18 cellular contexts compared by ENCODE assay signal in the genomic region with DNA sequence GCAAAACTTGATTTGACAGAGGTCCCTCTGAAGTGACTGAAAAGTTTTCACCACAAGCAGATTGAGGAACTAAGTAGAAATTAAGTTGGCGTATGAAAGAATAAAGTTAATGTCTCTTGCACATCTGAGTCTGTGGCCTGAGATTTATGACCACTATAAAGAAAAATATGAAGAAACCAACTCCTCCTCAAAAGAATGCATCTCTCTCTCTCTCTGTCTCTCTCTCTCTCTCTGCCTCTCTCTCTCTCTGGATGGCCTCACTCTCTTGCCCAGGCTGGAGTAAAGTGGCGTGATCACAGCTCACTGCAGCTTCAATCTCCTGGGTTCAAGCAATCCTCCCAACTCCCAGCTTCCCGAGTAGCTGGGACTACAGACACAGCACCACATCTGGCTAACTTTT. TPM values are rescaled to one million over a fixed set of nuclear protein-coding genes. Genes with fewer than 3 reads are reported as not detected.
A peak's percentile ranks its signal among the peaks of the same experiment; 100 is the strongest.
DNase-seq lines count a peak whose midpoint lies in the region; ATAC-seq, FAIRE-seq and TF ChIP-seq lines count a peak whose summit lies in the region.
"Had no signal": no experiment of that assay in that cellular context is flagged by ENCODE, and none has a peak within 500 bp of the region (broad histone marks: within the 10 kb centered on the region; RNA-seq: fewer than 3 reads in every experiment).

No MANE protein-coding gene starts in this region.

- 59% methylated on average over 3 of the region's 3 CpGs for WGBS in K562 (ENCODE audit: insufficient coverage, low coverage, missing lambda C conversion rate)
- WGBS in neuronal stem cell (ENCODE audit: extremely low coverage in 2 of 2, insufficient read length in 2 of 2, insufficient replicate concordance in 1 of 2), 2 donors = no CpG with 5 or more reads among the region's 3 CpGs

- H4K8ac ChIP-seq in neuronal stem cell (ENCODE audit: low read depth, low read length) = no peak overlapping the region

- H4K20me1 ChIP-seq in Loucy (ENCODE audit: insufficient read depth, low read length, poor library complexity, severe bottlenecking) = no peaks in the 10 kb centered on the region
- no peaks in the 10 kb centered on the region for H4K20me1 ChIP-seq in K562 (replicated peaks; ENCODE audit: control insufficient read depth, insufficient read depth, low read length)
- H4K20me1 ChIP-seq: BLaER1 treated with 17β-estradiol and CSF1 and Interleukin-3, amounts not matched to agents 10 nM and 100 nM had no signal

- no peak overlapping the region for H2BK120ac ChIP-seq in neuronal stem cell (ENCODE audit: low read depth, low read length)

- H3K4me2 ChIP-seq in Loucy (ENCODE audit: low read depth, low read length, poor library complexity, severe bottlenecking) = peak overlapping the region; percentile 17
- no peak overlapping the region for H3K4me2 ChIP-seq in K562 (ENCODE audit: insufficient read depth, low read length)
- no peak overlapping the region for H3K4me2 ChIP-seq in neuronal stem cell (ENCODE audit: insufficient read depth, low read length, poor library complexity, severe bottlenecking)
- H3K4me2 ChIP-seq: BLaER1 treated with 17β-estradiol and CSF1 and Interleukin-3, amounts not matched to agents 10 nM and 100 nM had no signal

- no peaks in the 10 kb centered on the region for H3K79me1 ChIP-seq in neuronal stem cell (ENCODE audit: low read depth, low read length)

- in situ Hi-C loops in K562 (cut with MboI) = loop anchor here (5.0 kb wide), 4 partner anchors 37 to 503 kb away; no protein-coding TSS in a partner anchor

- H3K9ac ChIP-seq in Loucy (ENCODE audit: low read depth, low read length, poor library complexity, severe bottlenecking) (no peak overlapping the region), K562 (ENCODE audit: insufficient read depth in 1 of 2, low read depth in 2 of 2, low read length in 2 of 2) (peak overlapping the region in 1 of 2 experiments; percentile 11; a peak in 1 of 4 replicates), neuronal stem cell (ENCODE audit: low read depth, low read length, poor library complexity) (no peak overlapping the region)
- H3K9ac ChIP-seq: BLaER1 treated with 17β-estradiol and CSF1 and Interleukin-3, amounts not matched to agents 10 nM and 100 nM had no signal

- peaks cover 1 to 9% of the 10 kb centered on the region in 2 donors for H3K27me3 Mint-ChIP-seq in CD8-positive, alpha-beta memory T cell
- no peaks in the 10 kb centered on the region for H3K27me3 Mint-ChIP-seq in nephron (ENCODE audit: low read depth)
- H3K27me3 Mint-ChIP-seq in activated T-helper 1 cell treated with anti-CD3 and anti-CD28 coated beads, Interleukin-12 subunit alpha, Interleukin-12 subunit beta, Interleukin-2, Interleukin-4 antibody, amounts not matched to agents 30 ng/mL and 10 ng/mL and 1 ng/mL, durations not matched to agents 14 hours and 24 hours and 36 hours (ENCODE audit: insufficient read depth) = peaks cover 8% of the 10 kb centered on the region

- no peak overlapping the region for H2BK15ac ChIP-seq in neuronal stem cell (ENCODE audit: low read length)

- POLR2A ChIA-PET in CD8-positive, alpha-beta memory T cell (lab: Charles Lee) = no interaction called here
- POLR2A ChIA-PET in K562 (lab: Yijun Ruan, JAX) = interaction anchor here (0.6 to 1.7 kb wide), 6 partner anchors 20 to 412 kb away, joined by 3 to 5 read pairs (median 4); a partner anchor contains a TSS

- no peaks in the 10 kb centered on the region for H3K36me3 Mint-ChIP-seq in CD8-positive, alpha-beta memory T cell
- no peaks in the 10 kb centered on the region for H3K36me3 Mint-ChIP-seq in nephron (ENCODE audit: low read depth)
- no peaks in the 10 kb centered on the region for H3K36me3 Mint-ChIP-seq in activated T-helper 1 cell treated with anti-CD3 and anti-CD28 coated beads, Interleukin-12 subunit alpha, Interleukin-12 subunit beta, Interleukin-2, Interleukin-4 antibody, amounts not matched to agents 30 ng/mL and 10 ng/mL and 1 ng/mL, durations not matched to agents 14 hours and 24 hours and 36 hours (ENCODE audit: low read depth)
- H3K36me3 Mint-ChIP-seq: CD8-positive, alpha-beta T cell had no signal

- no peak for TF ChIP-seq POLR2A in K562 (conservative IDR thresholded peaks at IDR 0.05)

- H3K27ac Mint-ChIP-seq in CD8-positive, alpha-beta memory T cell = no peak overlapping the region
- peak overlapping the region; percentile 65 to 86 (median 70) for H3K27ac Mint-ChIP-seq in nephron
- H3K27ac Mint-ChIP-seq in activated T-helper 1 cell treated with anti-CD3 and anti-CD28 coated beads, Interleukin-12 subunit alpha, Interleukin-12 subunit beta, Interleukin-2, Interleukin-4 antibody, amounts not matched to agents 30 ng/mL and 10 ng/mL and 1 ng/mL, durations not matched to agents 14 hours and 24 hours and 36 hours = no peak overlapping the region
- H3K27ac Mint-ChIP-seq: CD8-positive, alpha-beta T cell had no signal

- no peak overlapping the region for H2AK5ac ChIP-seq in neuronal stem cell (ENCODE audit: low read depth, low read length)

- H4K91ac ChIP-seq in neuronal stem cell (ENCODE audit: low read depth, low read length, poor library complexity) = no peak overlapping the region

- no peak for TF ChIP-seq RAD21 in K562 (CRISPR knock-in tag; conservative IDR thresholded peaks at IDR 0.05 in 1 of 2, IDR thresholded peaks at IDR 0.05 in 1 of 2)

- CTCF ChIA-PET in CD8-positive, alpha-beta memory T cell (lab: Charles Lee) = no interaction called here
- CTCF ChIA-PET in K562 (lab: Yijun Ruan, JAX; ENCODE audit: low intra/inter-chr PET ratio) = no interaction called here

- no peak overlapping the region for H3K23ac ChIP-seq in neuronal stem cell (ENCODE audit: low read depth, low read length, poor library complexity)

- TF ChIP-seq CTCF in Loucy (conservative IDR thresholded peaks at IDR 0.05; ENCODE audit: low read length) (no peak), K562 (IDR thresholded peaks at IDR 0.05 in 2 of 3, conservative IDR thresholded peaks at IDR 0.05 in 1 of 3; ENCODE audit: insufficient read depth in 2 of 3, low read depth in 1 of 3, low read length in 3 of 3) (no peak), nephron (IDR thresholded peaks at IDR 0.05; ENCODE audit: unreplicated experiment in 3 of 3) (no peak)

- no peaks in the 10 kb centered on the region for H3K27me3 ChIP-seq in CD8-positive, alpha-beta memory T cell (ENCODE audit: insufficient read depth, low read length, poor library complexity, severe bottlenecking)
- H3K27me3 ChIP-seq in Loucy (ENCODE audit: insufficient read depth, low read length, poor library complexity, severe bottlenecking) = no peaks in the 10 kb centered on the region
- H3K27me3 ChIP-seq in K562 (ENCODE audit: control insufficient read depth in 2 of 2, insufficient read depth in 2 of 2, low read length in 2 of 2) = no peaks in the 10 kb centered on the region
- peaks cover 0 to 38% (median 8%) of the 10 kb centered on the region in 3 experiments for H3K27me3 ChIP-seq in neuronal stem cell (ENCODE audit: control insufficient read depth in 3 of 3, insufficient read depth in 3 of 3, low read depth in 1 of 3, low read length in 3 of 3)
- H3K27me3 ChIP-seq: BLaER1 treated with 17β-estradiol and CSF1 and Interleukin-3, amounts not matched to agents 10 nM and 100 nM; SJCRH30 had no signal

- H2AFZ ChIP-seq in Loucy (ENCODE audit: low read length) (peak overlapping the region; percentile 46; the same call in 1 of the 2 replicates), K562 (ENCODE audit: low read depth, low read length) (peak overlapping the region; percentile 21), neuronal stem cell (ENCODE audit: low read length) (no peak overlapping the region)

- H3K14ac ChIP-seq in neuronal stem cell (ENCODE audit: low read length) = no peak overlapping the region

- no peak for TF ChIP-seq EP300 in K562 (IDR thresholded peaks at IDR 0.05; ENCODE audit: low read length)

- H3F3A ChIP-seq in Loucy (ENCODE audit: low read depth) = no peaks in the 10 kb centered on the region

- no peaks in the 10 kb centered on the region for H3K9me3 Mint-ChIP-seq in CD8-positive, alpha-beta memory T cell
- H3K9me3 Mint-ChIP-seq in nephron = no peaks in the 10 kb centered on the region
- no peaks in the 10 kb centered on the region for H3K9me3 Mint-ChIP-seq in activated T-helper 1 cell treated with anti-CD3 and anti-CD28 coated beads, Interleukin-12 subunit alpha, Interleukin-12 subunit beta, Interleukin-2, Interleukin-4 antibody, amounts not matched to agents 30 ng/mL and 10 ng/mL and 1 ng/mL, durations not matched to agents 14 hours and 24 hours and 36 hours
- H3K9me3 Mint-ChIP-seq: CD8-positive, alpha-beta T cell had no signal

- peak overlapping the region; percentile 16 for H3K27ac ChIP-seq in CD8-positive, alpha-beta memory T cell (ENCODE audit: low read depth, low read length)
- H3K27ac ChIP-seq in K562 (ENCODE audit: extremely low read depth, low read depth, low read length) = no peak overlapping the region
- H3K27ac ChIP-seq in neuronal stem cell (replicated peaks; ENCODE audit: low read length) = no peak overlapping the region
- H3K27ac ChIP-seq: BLaER1 treated with 17β-estradiol and CSF1 and Interleukin-3, amounts not matched to agents 10 nM and 100 nM; SJCRH30 had no signal

- no peaks in the 10 kb centered on the region for H3K4me1 ChIP-seq in CD8-positive, alpha-beta memory T cell (ENCODE audit: insufficient read depth, low read length)
- peaks cover 32% of the 10 kb centered on the region for H3K4me1 ChIP-seq in Loucy (ENCODE audit: insufficient read depth, low read length, poor library complexity, severe bottlenecking)
- peaks cover 21 to 43% of the 10 kb centered on the region in 2 experiments for H3K4me1 ChIP-seq in K562 (replicated peaks in 1 of 2; ENCODE audit: control insufficient read depth in 2 of 2, insufficient read depth in 2 of 2, low read length in 2 of 2)
- H3K4me1 ChIP-seq in neuronal stem cell (ENCODE audit: control insufficient read depth in 2 of 2, insufficient read depth in 1 of 2, low read depth in 1 of 2, low read length in 2 of 2) = no peaks in the 10 kb centered on the region
- H3K4me1 ChIP-seq: BLaER1 treated with 17β-estradiol and CSF1 and Interleukin-3, amounts not matched to agents 10 nM and 100 nM had no signal

- no peak overlapping the region for H3K4ac ChIP-seq in neuronal stem cell (ENCODE audit: low read length)

- peaks cover 0 to 3% (median 0%) of the 10 kb centered on the region in 3 donors for H3K4me1 Mint-ChIP-seq in CD8-positive, alpha-beta memory T cell
- H3K4me1 Mint-ChIP-seq in nephron = peaks cover 54% of the 10 kb centered on the region
- peaks cover 6% of the 10 kb centered on the region for H3K4me1 Mint-ChIP-seq in activated T-helper 1 cell treated with anti-CD3 and anti-CD28 coated beads, Interleukin-12 subunit alpha, Interleukin-12 subunit beta, Interleukin-2, Interleukin-4 antibody, amounts not matched to agents 30 ng/mL and 10 ng/mL and 1 ng/mL, durations not matched to agents 14 hours and 24 hours and 36 hours (ENCODE audit: low read depth)

- no peak overlapping the region for H3K4me3 Mint-ChIP-seq in CD8-positive, alpha-beta memory T cell
- no peak overlapping the region for H3K4me3 Mint-ChIP-seq in nephron
- H3K4me3 Mint-ChIP-seq in activated T-helper 1 cell treated with anti-CD3 and anti-CD28 coated beads, Interleukin-12 subunit alpha, Interleukin-12 subunit beta, Interleukin-2, Interleukin-4 antibody, amounts not matched to agents 30 ng/mL and 10 ng/mL and 1 ng/mL, durations not matched to agents 14 hours and 24 hours and 36 hours = no peak overlapping the region
- H3K4me3 Mint-ChIP-seq: CD8-positive, alpha-beta T cell had no signal

- no peaks in the 10 kb centered on the region for H3K79me2 ChIP-seq in Loucy (ENCODE audit: insufficient read depth, low read length)
- no peaks in the 10 kb centered on the region for H3K79me2 ChIP-seq in K562 (ENCODE audit: control insufficient read depth, insufficient read depth, low read length)

- no peak for FAIRE-seq in K562 (lab: Jason Lieb, UNC)
- FAIRE-seq: GM12892, GM18507, HTR-8/SVneo had no signal

- no peak for DNase-seq in CD8-positive, alpha-beta memory T cell
- DNase-seq in K562 (ENCODE audit: extremely low read depth in 1 of 4, low spot score in 3 of 4) (no peak), neuronal stem cell (ENCODE audit: low spot score) (no peak)
- DNase-seq in activated T-helper 1 cell treated with anti-CD3 and anti-CD28 coated beads, Interleukin-12 subunit alpha, Interleukin-12 subunit beta, Interleukin-2, Interleukin-4 antibody, amounts not matched to agents 30 ng/mL and 10 ng/mL and 1 ng/mL, durations not matched to agents 14 hours and 24 hours and 36 hours (ENCODE audit: low spot score) = no peak
- DNase-seq: CD8-positive, alpha-beta T cell; H7; IMR-90; Kasumi-1; MM.1S had no signal

- no peak overlapping the region for H3K18ac ChIP-seq in neuronal stem cell (ENCODE audit: low read length)

- no peak overlapping the region for H2BK5ac ChIP-seq in neuronal stem cell (ENCODE audit: low read length)

- H3K36me3 ChIP-seq in CD8-positive, alpha-beta memory T cell (ENCODE audit: insufficient read depth, low read length) = no peaks in the 10 kb centered on the region
- H3K36me3 ChIP-seq in Loucy (ENCODE audit: insufficient read depth, low read length) (no peaks in the 10 kb centered on the region), K562 (ENCODE audit: control insufficient read depth, insufficient read depth, low read length) (no peaks in the 10 kb centered on the region), neuronal stem cell (replicated peaks in 1 of 2; ENCODE audit: control insufficient read depth in 2 of 2, insufficient read depth in 2 of 2, low read length in 2 of 2) (no peaks in the 10 kb centered on the region)
- H3K36me3 ChIP-seq: BLaER1 treated with 17β-estradiol and CSF1 and Interleukin-3, amounts not matched to agents 10 nM and 100 nM; SJCRH30 had no signal

- intact Hi-C loops in K562 (cut with micrococcal nuclease) = loop anchor here (5.0 to 10.0 kb wide), 4 partner anchors 263 to 630 kb away; a partner anchor contains a TSS
- intact Hi-C loops in activated T-helper 1 cell treated with anti-CD3 and anti-CD28 coated beads, Interleukin-12 subunit alpha, Interleukin-12 subunit beta, Interleukin-2, Interleukin-4 antibody, amounts not matched to agents 30 ng/mL and 10 ng/mL and 1 ng/mL, durations not matched to agents 14 hours and 24 hours and 36 hours (cut with micrococcal nuclease) = loop anchor here (5.0 kb wide), 3 partner anchors 308 to 1053 kb away; a partner anchor contains a TSS

- H3K9me3 ChIP-seq in CD8-positive, alpha-beta memory T cell (ENCODE audit: low read length) = no peaks in the 10 kb centered on the region
- no peaks in the 10 kb centered on the region for H3K9me3 ChIP-seq in Loucy (ENCODE audit: insufficient read depth, low read depth, low read length)
- H3K9me3 ChIP-seq in K562 (replicated peaks; ENCODE audit: control insufficient read depth, insufficient read depth, low read depth, low read length) = no peaks in the 10 kb centered on the region
- no peaks in the 10 kb centered on the region for H3K9me3 ChIP-seq in neuronal stem cell (replicated peaks in 1 of 2; ENCODE audit: control insufficient read depth in 2 of 2, insufficient read depth in 1 of 2, low read depth in 1 of 2, low read length in 2 of 2)
- H3K9me3 ChIP-seq: BLaER1 treated with 17β-estradiol and CSF1 and Interleukin-3, amounts not matched to agents 10 nM and 100 nM; SJCRH30 had no signal

- ATAC-seq in K562 (no peak), HG03354 (IDR thresholded peaks at IDR 0.05; ENCODE audit: poor library complexity, severe bottlenecking, unreplicated experiment) (no peak), HG03175 (IDR thresholded peaks at IDR 0.05; ENCODE audit: unreplicated experiment) (no peak)
- ATAC-seq: CD8-positive, alpha-beta T cell had no signal

- H3K4me3 ChIP-seq in CD8-positive, alpha-beta memory T cell (ENCODE audit: low read length) = no peak overlapping the region
- no peak overlapping the region for H3K4me3 ChIP-seq in Loucy (ENCODE audit: low read length, poor library complexity, severe bottlenecking)
- H3K4me3 ChIP-seq in K562 = no peak overlapping the region
- no peak overlapping the region for H3K4me3 ChIP-seq in neuronal stem cell (ENCODE audit: low read length in 2 of 2)
- H3K4me3 ChIP-seq: BLaER1 treated with 17β-estradiol and CSF1 and Interleukin-3, amounts not matched to agents 10 nM and 100 nM; SJCRH30 had no signal

- no peak overlapping the region for H2BK12ac ChIP-seq in neuronal stem cell (ENCODE audit: low read length)

- no TSS peak for BruUV-seq in K562 (replicated peaks; lab: Mats Ljungman, UMichigan)

- H3K9me1 ChIP-seq in K562 (ENCODE audit: control insufficient read depth, insufficient read depth, low read length) = no peaks in the 10 kb centered on the region

- H3K9me2 ChIP-seq in Loucy (replicated peaks; ENCODE audit: low read depth, low read length) = no peaks in the 10 kb centered on the region

RNA-seq across cellular contexts. Expression of a gene that starts 55.2 kb away (rescaled TPM):
- total RNA-seq in CD8-positive, alpha-beta memory T cell = 100 to 1,000 TPM; 217 to 228 TPM
- 42.9 TPM for polyA plus RNA-seq in CD8-positive, alpha-beta memory T cell
- 14.7 and 33.8 TPM in 2 replicates for total RNA-seq in K562 (2011; cell fraction: chromatin; rRNA removed; ENCODE audit: low replicate concordance)
- 13.4 and 13.8 TPM in 2 replicates for total RNA-seq in K562 (2011; cell fraction: nucleolus; rRNA removed)
- 28.4 and 41.3 TPM in 2 replicates for total RNA-seq in K562 (2011; cell fraction: nucleoplasm; rRNA removed)
- total RNA-seq in K562 (2014; rRNA removed) (31.6 and 67.6 TPM in 2 replicates), K562 (2014; rRNA removed; fragmentation: Illumina TruSeq; extraction: Trizol) (139 and 156 TPM in 2 replicates), K562 (2015; rRNA removed; fragmentation: Illumina TruSeq; extraction: Trizol) (120 and 137 TPM in 2 replicates), K562 (2021) (53.9 and 64.7 TPM in 2 replicates)
- polyA plus RNA-seq in K562 (2011; rRNA removed) (64.5 and 98.3 TPM in 2 replicates), K562 (2014; fragmentation: Illumina TruSeq; extraction: Trizol) (84.4 and 99.0 TPM in 2 replicates), K562 (2014; fragmentation: Nextera tagmentation; extraction: Ambion mirVana) (100 to 1,000 TPM; 108 to 111 TPM), K562 (2014; rRNA removed) (141 and 198 TPM in 2 replicates)
- polyA plus RNA-seq in K562 (2011; cell fraction: cytosol; rRNA removed) = 10.8 and 27.7 TPM in 2 replicates
- 17.0 and 24.0 TPM in 2 replicates for polyA plus RNA-seq in K562 (2011; cell fraction: nucleus; rRNA removed)
- 60.5 and 95.5 TPM in 2 replicates for polyA plus RNA-seq in K562 (2012)
- polyA minus RNA-seq in K562 (2011; rRNA and poly(A)+ RNA removed) = 30.1 and 30.6 TPM in 2 replicates
- 5.5 and 30.3 TPM in 2 replicates for polyA minus RNA-seq in K562 (2011; cell fraction: cytosol; rRNA and poly(A)+ RNA removed)
- polyA minus RNA-seq in K562 (2011; cell fraction: nucleus; rRNA and poly(A)+ RNA removed) = 14.9 and 22.3 TPM in 2 replicates
- 123 and 145 TPM in 2 replicates for total RNA-seq in activated T-helper 1 cell treated with anti-CD3 and anti-CD28 coated beads, Interleukin-12 subunit alpha, Interleukin-12 subunit beta, Interleukin-2, Interleukin-4 antibody, amounts not matched to agents 30 ng/mL and 10 ng/mL and 1 ng/mL, durations not matched to agents 14 hours and 24 hours and 36 hours
- 167 TPM for polyA plus RNA-seq in neuronal stem cell (2013, experiment 1 of 2)
- 165 TPM for polyA plus RNA-seq in neuronal stem cell (2013, experiment 2 of 2)

Comparison
In these comparisons a context has a peak if more than half of its experiments do, and no peak if none do; other contexts are left out.
1. H3K27ac Mint-ChIP-seq: peak in nephron (3 of 3); none in CD8-positive, alpha-beta memory T cell (0 of 8) and activated T-helper 1 cell treated with anti-CD3 and anti-CD28 coated beads, Interleukin-12 subunit alpha, Interleukin-12 subunit beta, Interleukin-2, Interleukin-4 antibody, amounts not matched to agents 30 ng/mL and 10 ng/mL and 1 ng/mL, durations not matched to agents 14 hours and 24 hours and 36 hours (single experiment).